In genomic region chr16:63880948-63881347, GRCh38 we compare ENCODE assay signal across 8 cellular contexts.
"Had no signal": no experiment of that assay in that cellular context is flagged by ENCODE, and none has a peak within 500 bp of the region (broad histone marks: within the 10 kb centered on the region; RNA-seq: fewer than 3 reads in every experiment).

No MANE protein-coding gene starts in this region.

- DNase-seq: GDM1, GF-D8 had no signal

- H3K4me3 ChIP-seq: GM12878 had no signal

- FAIRE-seq: G401.6, GM12878, GM12891, GM12892, GM18507, GM19239 had no signal

- ATAC-seq: GM12878 had no signal
